In genomic region chr17:77374170-77374936, GRCh38 we compare ENCODE assay signal across 8 cellular contexts.
A peak's percentile ranks its signal among the peaks of the same experiment; 100 is the strongest.
DNase-seq lines count a peak whose midpoint lies in the region; ATAC-seq, FAIRE-seq and TF ChIP-seq lines count a peak whose summit lies in the region.

No MANE protein-coding gene starts in this region.

- H3K27me3 ChIP-seq in astrocyte (ENCODE audit: insufficient read depth, low read length), result no peaks in the 10 kb centered on the region
- H3K27me3 ChIP-seq in right atrium auricular region, result no peaks in the 10 kb centered on the region
- H3K27me3 ChIP-seq in psoas muscle (ENCODE audit: insufficient read depth in 3 of 3, low read length in 2 of 3), result no peaks in the 10 kb centered on the region

- H3K27me3 Mint-ChIP-seq in T-helper 17 cell, result no peaks in the 10 kb centered on the region
- H3K27me3 Mint-ChIP-seq in astrocyte (ENCODE audit: low read depth, unreplicated experiment), result no peaks in the 10 kb centered on the region

- DNase-seq in AG04449 (ENCODE audit: low read depth, low spot score) (no peak), HCEC 1CT (peak; percentile 71), T-helper 17 cell (peak; percentile 61 to 66 (median 63)), astrocyte (ENCODE audit: low read depth) (peak; percentile 77), right atrium auricular region (ENCODE audit: low spot score) (peak; percentile 87), psoas muscle (peak; percentile 79 to 90), HPDE6-E6E7 (ENCODE audit: extremely low spot score) (no peak), NCI-H1930 (lab: John Stamatoyannopoulos, UW) (no peak)

- H3K27ac ChIP-seq in astrocyte (ENCODE audit: low read depth, low read length) (peak overlapping the region; percentile 86), right atrium auricular region (peak overlapping the region; percentile 90 to 92), psoas muscle (peak overlapping the region; percentile 83)

- POLR2A ChIA-PET in AG04449 (lab: Yijun Ruan, JAX), result interaction anchor here (0.6 to 2.5 kb wide), 13 partner anchors 9 to 55 kb away, joined by 3 to 13 read pairs (median 4); no protein-coding TSS in a partner anchor

- WGBS in psoas muscle, 3 donors, result 4 to 12% (median 9%) methylated on average over 28 to 34 of the region's 34 CpGs

- H2AFZ ChIP-seq in astrocyte (ENCODE audit: low read depth, low read length), result no peak overlapping the region

- peak overlapping the region; percentile 94 for H3K9ac ChIP-seq in astrocyte (ENCODE audit: low read length)

- peaks cover 55% of the 10 kb centered on the region for H3K4me1 ChIP-seq in astrocyte (ENCODE audit: insufficient read depth, low read length)
- H3K4me1 ChIP-seq in right atrium auricular region, result peaks cover 0 to 83% of the 10 kb centered on the region in 2 donors
- peaks cover 56% of the 10 kb centered on the region for H3K4me1 ChIP-seq in psoas muscle

- H3K36me3 Mint-ChIP-seq in T-helper 17 cell (ENCODE audit: low read depth), result peaks cover 6% of the 10 kb centered on the region
- no peaks in the 10 kb centered on the region for H3K36me3 Mint-ChIP-seq in astrocyte (ENCODE audit: low read depth, unreplicated experiment)

- peaks cover 74% of the 10 kb centered on the region for H4K20me1 ChIP-seq in astrocyte (ENCODE audit: insufficient read depth, low read length)

- H3K4me3 Mint-ChIP-seq in T-helper 17 cell (peak overlapping the region; percentile 99), astrocyte (ENCODE audit: unreplicated experiment) (peak overlapping the region; percentile 98)

- ATAC-seq in T-helper 17 cell (peak; percentile 78), psoas muscle (peak; percentile 52 to 66 (median 58))

- TF ChIP-seq CTCF in AG04449 (IDR thresholded peaks at IDR 0.05; ENCODE audit: insufficient read depth, low read length, missing control alignments), result peak; percentile 51
- no peak for TF ChIP-seq CTCF in astrocyte (IDR thresholded peaks at IDR 0.05; ENCODE audit: insufficient read depth, low read depth, low read length)
- TF ChIP-seq CTCF in right atrium auricular region (IDR thresholded peaks at IDR 0.05), result no peak
- peak; percentile 13 for TF ChIP-seq CTCF in psoas muscle (IDR thresholded peaks at IDR 0.05)

- H3K27ac Mint-ChIP-seq in T-helper 17 cell, result peak overlapping the region; percentile 93
- peak overlapping the region; percentile 86 for H3K27ac Mint-ChIP-seq in astrocyte (ENCODE audit: unreplicated experiment)

- H3K4me2 ChIP-seq in astrocyte (ENCODE audit: low read length), result peak overlapping the region; percentile 99

- CTCF ChIA-PET in AG04449 (lab: Yijun Ruan, JAX), result interaction anchor here (1.1 to 4.4 kb wide), 7 partner anchors 9 to 58 kb away, joined by 3 to 23 read pairs (median 4); no protein-coding TSS in a partner anchor

- peaks cover 67% of the 10 kb centered on the region for H3K4me1 Mint-ChIP-seq in T-helper 17 cell
- peaks cover 44% of the 10 kb centered on the region for H3K4me1 Mint-ChIP-seq in astrocyte (ENCODE audit: low read depth, unreplicated experiment)

- H3K36me3 ChIP-seq in astrocyte (ENCODE audit: insufficient read depth, low read length) (no peaks in the 10 kb centered on the region), right atrium auricular region (no peaks in the 10 kb centered on the region), psoas muscle (ENCODE audit: insufficient read depth in 1 of 2, low read depth in 1 of 2) (no peaks in the 10 kb centered on the region)

- peaks cover 96% of the 10 kb centered on the region for H3K79me2 ChIP-seq in astrocyte (ENCODE audit: insufficient read depth, low read length)

- H3K4me3 ChIP-seq in AG04449 (ENCODE audit: low read depth, low read length) (peak overlapping the region; percentile 79), astrocyte (ENCODE audit: insufficient read depth, low read depth, low read length) (peak overlapping the region; percentile 91), right atrium auricular region (peak overlapping the region; percentile 71 to 84), psoas muscle (peak overlapping the region; percentile 79)

- H3K9me3 ChIP-seq in T-helper 17 cell (ENCODE audit: control insufficient read depth, low read length, poor library complexity, severe bottlenecking), result no peaks in the 10 kb centered on the region
- no peaks in the 10 kb centered on the region for H3K9me3 ChIP-seq in astrocyte (ENCODE audit: insufficient read depth, low read depth, low read length)
- no peaks in the 10 kb centered on the region for H3K9me3 ChIP-seq in right atrium auricular region
- H3K9me3 ChIP-seq in psoas muscle, result no peaks in the 10 kb centered on the region

- intact Hi-C loops in psoas muscle (cut with DNase I), result loop anchor here in 1 of 2 donors (5.0 kb wide), 1 partner anchor 42 kb away; no protein-coding TSS in a partner anchor

- H3K9me3 Mint-ChIP-seq in astrocyte (ENCODE audit: unreplicated experiment), result no peaks in the 10 kb centered on the region

- no peak for FAIRE-seq in astrocyte (lab: Jason Lieb, UNC)

Comparison
In these comparisons a context has a peak if more than half of its experiments do, and no peak if none do; other contexts are left out.
1. DNase-seq: peak in HCEC 1CT (single experiment), T-helper 17 cell (3 of 3), astrocyte (single experiment), right atrium auricular region (single experiment) and psoas muscle (2 of 2); none in AG04449 (single experiment), HPDE6-E6E7 (single experiment) and NCI-H1930 (0 of 2).
2. CTCF ChIP-seq: peak in AG04449 (single experiment) and psoas muscle (single experiment); none in astrocyte (single experiment) and right atrium auricular region (0 of 2).
3. Peak in every context shown above with its lines, with median percentiles within 50 percentile points of each other: H3K4me3 ChIP-seq and H3K27ac ChIP-seq.